ENCODE assay signal across 9 cellular contexts in genomic region chr15:31361764-31362120, GRCh38. TPM values are rescaled to one million over a fixed set of nuclear protein-coding genes. Genes with fewer than 3 reads are reported as not detected.
DNase-seq lines count a peak whose midpoint lies in the region; ATAC-seq and TF ChIP-seq lines count a peak whose summit lies in the region.
"Had no signal": no experiment of that assay in that cellular context is flagged by ENCODE, and none has a peak within 500 bp of the region (broad histone marks: within the 10 kb centered on the region; RNA-seq: fewer than 3 reads in every experiment).

No MANE protein-coding gene starts in this region.

- peak overlapping the region; percentile 77 to 90 (median 87) for H3K27ac Mint-ChIP-seq in CD14-positive monocyte
- H3K27ac Mint-ChIP-seq in activated naive CD8-positive, alpha-beta T cell, result peak overlapping the region; percentile 97

- H3K36me3 Mint-ChIP-seq in CD14-positive monocyte, result peaks cover 25 to 39% of the 10 kb centered on the region in 2 donors
- peaks cover 2% of the 10 kb centered on the region for H3K36me3 Mint-ChIP-seq in activated naive CD8-positive, alpha-beta T cell

- no peaks in the 10 kb centered on the region for H3K9me3 ChIP-seq in HEK293 (ENCODE audit: control insufficient read depth, insufficient read depth, low read depth, low read length)
- no peaks in the 10 kb centered on the region for H3K9me3 ChIP-seq in muscle layer of duodenum (ENCODE audit: control insufficient read depth in 1 of 2, low read length in 2 of 2)
- H3K9me3 ChIP-seq: mucosa of descending colon had no signal

- CTCF ChIA-PET in HEK293 (lab: Yijun Ruan, JAX), result interaction anchor here (0.6 kb wide), 1 partner anchor 126 kb away, joined by 3 read pairs; no protein-coding TSS in a partner anchor

- no peak overlapping the region for H3K4me3 ChIP-seq in HEK293 (ENCODE audit: low read depth, low read length)
- no peak overlapping the region for H3K4me3 ChIP-seq in muscle layer of duodenum (ENCODE audit: low read depth in 1 of 2, low read length in 2 of 2)
- H3K4me3 ChIP-seq: mucosa of descending colon had no signal

- POLR2A ChIA-PET in HEK293 (lab: Yijun Ruan, JAX), result no interaction called here

- no peak for TF ChIP-seq CTCF in CD14-positive monocyte (IDR thresholded peaks at IDR 0.05)
- no peak for TF ChIP-seq CTCF in HEK293 (tag by site-specific recombination; IDR thresholded peaks at IDR 0.05)

- H3K4me3 Mint-ChIP-seq in CD14-positive monocyte, result peak overlapping the region; percentile 27 to 84
- H3K4me3 Mint-ChIP-seq in activated naive CD8-positive, alpha-beta T cell, result peak overlapping the region; percentile 86

- DNase-seq in CD14-positive monocyte (ENCODE audit: low spot score) (no peak), HK-2 (ENCODE audit: unreplicated experiment) (no peak), foreskin melanocyte (no peak), NCI-H1436 (lab: John Stamatoyannopoulos, UW) (no peak)

- no peak for ATAC-seq in HG03196 (IDR thresholded peaks at IDR 0.05; ENCODE audit: unreplicated experiment)

- H3K36me3 ChIP-seq in HEK293 (ENCODE audit: control insufficient read depth in 2 of 2, insufficient read depth in 1 of 2, low read length in 2 of 2), result no peaks in the 10 kb centered on the region
- H3K36me3 ChIP-seq in muscle layer of duodenum (ENCODE audit: control insufficient read depth in 1 of 2, insufficient read depth in 2 of 2, low read length in 2 of 2), result no peaks in the 10 kb centered on the region

- H3K4me1 ChIP-seq in HEK293 (ENCODE audit: control insufficient read depth, insufficient read depth, low read length), result no peaks in the 10 kb centered on the region
- peaks cover 48 to 70% of the 10 kb centered on the region in 2 donors for H3K4me1 ChIP-seq in muscle layer of duodenum (ENCODE audit: control insufficient read depth in 1 of 2, insufficient read depth in 2 of 2, low read length in 2 of 2)

- peaks cover 100% of the 10 kb centered on the region for H3K4me1 Mint-ChIP-seq in CD14-positive monocyte
- peaks cover 96% of the 10 kb centered on the region for H3K4me1 Mint-ChIP-seq in activated naive CD8-positive, alpha-beta T cell (ENCODE audit: low read depth)

- peaks cover 0 to 2% (median 0%) of the 10 kb centered on the region in 7 donors for H3K9me3 Mint-ChIP-seq in CD14-positive monocyte
- no peaks in the 10 kb centered on the region for H3K9me3 Mint-ChIP-seq in activated naive CD8-positive, alpha-beta T cell (ENCODE audit: low read depth)

- intact Hi-C loops in CD14-positive monocyte (cut with micrococcal nuclease), result loop anchor here in 1 of 2 donors (5.0 kb wide), 1 partner anchor 34 kb away; the partner anchor contains the start of gene KLF13

- no peaks in the 10 kb centered on the region for H3K27me3 Mint-ChIP-seq in CD14-positive monocyte (ENCODE audit: low read depth in 3 of 3)
- H3K27me3 Mint-ChIP-seq in activated naive CD8-positive, alpha-beta T cell, result no peaks in the 10 kb centered on the region

- H3K27ac ChIP-seq in HEK293 (ENCODE audit: extremely low read depth, low read depth, low read length) (no peak overlapping the region), muscle layer of duodenum (ENCODE audit: low read length) (peak overlapping the region; percentile 79)

- H3K27me3 ChIP-seq in muscle layer of duodenum (ENCODE audit: low read depth, low read length), result no peaks in the 10 kb centered on the region

TF ChIP-seq in HEK293, 187 proteins besides CTCF, POLR2A, EP300 and RAD21:
- TF ChIP-seq ZNF341 (tag by site-specific recombination; IDR thresholded peaks at IDR 0.05; ENCODE audit: low read depth) (peak; percentile 55), ZNF202 (tag by site-specific recombination; IDR thresholded peaks at IDR 0.05; ENCODE audit: borderline replicate concordance) (no peak), ZBTB11 (tag by site-specific recombination; conservative IDR thresholded peaks at IDR 0.05; ENCODE audit: low read depth) (peak; percentile 86), ZNF302 (tag by site-specific recombination; IDR thresholded peaks at IDR 0.05; ENCODE audit: low read depth) (no peak), ZNF580 (tag by site-specific recombination; IDR thresholded peaks at IDR 0.05) (peak; percentile 66; the same call in 1 of the 2 replicates)

RNA-seq across cellular contexts. Expression of gene KLF13, which starts 35.1 kb away (rescaled TPM):
- polyA plus RNA-seq in CD14-positive monocyte, result 10 to 100 TPM; 22.5 to 28.0 TPM
